ENCODE assay signal across 1 cellular context in the genomic region with DNA sequence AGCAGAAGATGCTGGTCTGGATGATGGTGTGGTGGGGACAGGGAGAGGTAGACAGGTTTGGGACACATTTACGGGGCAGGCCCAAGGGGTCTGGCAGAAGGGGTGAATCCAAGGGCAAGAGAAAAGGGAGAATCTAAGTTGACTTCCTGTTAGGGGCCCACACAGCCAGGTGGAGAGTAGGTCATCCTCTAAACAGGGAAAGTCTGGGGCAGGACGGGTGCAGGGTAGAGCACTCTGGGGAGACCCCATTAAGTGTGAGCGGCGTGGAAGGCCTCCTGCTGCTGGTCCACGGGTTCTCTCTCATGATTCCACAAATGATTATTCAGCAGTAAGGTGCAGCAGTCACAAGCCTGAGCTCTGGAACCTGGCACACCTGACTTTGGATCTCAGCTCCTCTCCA.
TF ChIP-seq lines count a peak whose summit lies in the region.

No MANE protein-coding gene starts in this region.

TF ChIP-seq in IMR-90, 13 proteins besides CTCF, POLR2A, EP300 and RAD21:
- TF ChIP-seq RCOR1 (IDR thresholded peaks at IDR 0.05; ENCODE audit: insufficient replicate concordance, low read length) (no peak), RFX5 (IDR thresholded peaks at IDR 0.05; ENCODE audit: low read depth, low read length) (no peak), MAZ (IDR thresholded peaks at IDR 0.05; ENCODE audit: borderline replicate concordance, low read depth, low read length) (no peak), BHLHE40 (IDR thresholded peaks at IDR 0.05; ENCODE audit: low read depth, low read length) (no peak), NFE2L2 (IDR thresholded peaks at IDR 0.05; ENCODE audit: low read depth, low read length) (no peak), CEBPB (IDR thresholded peaks at IDR 0.05; ENCODE audit: low read depth, low read length) (no peak), SMC3 (IDR thresholded peaks at IDR 0.05; ENCODE audit: low read depth, low read length) (no peak), FOS (IDR thresholded peaks at IDR 0.05; ENCODE audit: low read depth, low read length) (no peak), CHD1 (IDR thresholded peaks at IDR 0.05; ENCODE audit: low read depth, low read length) (no peak), MAFK (IDR thresholded peaks at IDR 0.05; ENCODE audit: low read depth, low read length) (no peak)
- TF ChIP-seq, protein P1, sequence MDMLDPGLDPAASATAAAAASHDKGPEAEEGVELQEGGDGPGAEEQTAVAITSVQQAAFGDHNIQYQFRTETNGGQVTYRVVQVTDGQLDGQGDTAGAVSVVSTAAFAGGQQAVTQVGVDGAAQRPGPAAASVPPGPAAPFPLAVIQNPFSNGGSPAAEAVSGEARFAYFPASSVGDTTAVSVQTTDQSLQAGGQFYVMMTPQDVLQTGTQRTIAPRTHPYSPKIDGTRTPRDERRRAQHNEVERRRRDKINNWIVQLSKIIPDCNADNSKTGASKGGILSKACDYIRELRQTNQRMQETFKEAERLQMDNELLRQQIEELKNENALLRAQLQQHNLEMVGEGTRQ (IDR thresholded peaks at IDR 0.05; ENCODE audit: low read depth, low read length), result no peak
